19 cellular contexts compared by ENCODE assay signal in genomic region chr17:50169881-50170459, GRCh38. TPM values are rescaled to one million over a fixed set of nuclear protein-coding genes. Genes with fewer than 3 reads are reported as not detected.
A peak's percentile ranks its signal among the peaks of the same experiment; 100 is the strongest.
DNase-seq lines count a peak whose midpoint lies in the region; ATAC-seq and TF ChIP-seq lines count a peak whose summit lies in the region.
"Had no signal": no experiment of that assay in that cellular context is flagged by ENCODE, and none has a peak within 500 bp of the region (broad histone marks: within the 10 kb centered on the region; RNA-seq: fewer than 3 reads in every experiment).

No MANE protein-coding gene starts in this region.

- intact Hi-C loops in HCT116 (cut with micrococcal nuclease): loop anchor here (1.0 to 2.0 kb wide), 2 partner anchors 28 to 127 kb away; no protein-coding TSS in a partner anchor

- H3K4ac ChIP-seq in trophoblast cell (ENCODE audit: low read depth, low read length): no peak overlapping the region

- H3K23ac ChIP-seq in trophoblast cell (ENCODE audit: low read length): no peak overlapping the region

- 89% methylated on average over 3 of the region's 9 CpGs; no CpG with 5 or more reads in 1 of the 2 donors for WGBS in gastroesophageal sphincter (ENCODE audit: low coverage in 1 of 2), 2 donors
- no CpG with 5 or more reads among the region's 9 CpGs for WGBS in trophoblast cell (ENCODE audit: extremely low coverage, insufficient coverage, insufficient read length)
- WGBS in SK-N-SH (ENCODE audit: low lambda C conversion rate): 90% methylated on average over 5 of the region's 9 CpGs

- H3K4me1 ChIP-seq in HCT116 (ENCODE audit: control insufficient read depth in 1 of 2, insufficient read depth in 2 of 2, low read length in 2 of 2) (peaks cover 7 to 47% of the 10 kb centered on the region in 2 experiments), OCI-LY3 (ENCODE audit: low read length) (peaks cover 39% of the 10 kb centered on the region), gastroesophageal sphincter (peaks cover 0 to 79% (median 31%) of the 10 kb centered on the region in 3 donors), trophoblast cell (ENCODE audit: control insufficient read depth in 1 of 2, insufficient read depth in 2 of 2, low read length in 2 of 2) (peaks cover 5 to 8% of the 10 kb centered on the region in 2 experiments), SK-N-SH (ENCODE audit: control insufficient read depth in 1 of 2, insufficient read depth in 2 of 2, low read depth in 1 of 2, low read length in 1 of 2) (peaks cover 12 to 22% of the 10 kb centered on the region in 2 experiments)
- H3K4me1 ChIP-seq: body of pancreas, pancreas had no signal

- H3K79me2 ChIP-seq in HCT116 (ENCODE audit: insufficient read depth, low read length) (no peaks in the 10 kb centered on the region), OCI-LY3 (ENCODE audit: low read length) (no peaks in the 10 kb centered on the region), trophoblast cell (ENCODE audit: control insufficient read depth, insufficient read depth, low read length, poor library complexity) (no peaks in the 10 kb centered on the region), SK-N-SH (ENCODE audit: insufficient read depth) (no peaks in the 10 kb centered on the region)
- H3K79me2 ChIP-seq: hepatocyte had no signal

- H2BK120ac ChIP-seq in trophoblast cell (ENCODE audit: insufficient read depth, low read length, poor library complexity): no peak overlapping the region

- H4K20me1 ChIP-seq in HCT116 (ENCODE audit: insufficient read depth) (no peaks in the 10 kb centered on the region), OCI-LY3 (ENCODE audit: insufficient read depth, low read length) (no peaks in the 10 kb centered on the region), SK-N-SH (ENCODE audit: insufficient read depth) (no peaks in the 10 kb centered on the region)

- H3K18ac ChIP-seq in trophoblast cell (ENCODE audit: low read length): no peak overlapping the region

- RAD21 ChIA-PET in HCT116 (lab: Charles Lee; ENCODE audit: low non-redundant PET in 1 of 2, low total read pairs in 2 of 2, uncharacterized antibody in 2 of 2, unreplicated experiment in 2 of 2): interaction anchor here (0.5 to 2.9 kb wide), 13 partner anchors 9 to 128 kb away, joined by 3 to 26 read pairs (median 9); partner anchors contain the start of gene PDK2 (in 1 of the 2)

- no peak overlapping the region for H3K14ac ChIP-seq in trophoblast cell (ENCODE audit: low read length)

- no TSS peak for BruUV-seq in HCT116 (replicated peaks; lab: Mats Ljungman, UMichigan)

- H2AK5ac ChIP-seq in trophoblast cell (ENCODE audit: low read length): peak overlapping the region; percentile 75

- H3K36me3 ChIP-seq in HCT116 (ENCODE audit: control insufficient read depth in 1 of 2, insufficient read depth in 2 of 2, low read length in 2 of 2) (no peaks in the 10 kb centered on the region), OCI-LY3 (replicated peaks; ENCODE audit: low read depth, low read length) (no peaks in the 10 kb centered on the region), gastroesophageal sphincter (peaks cover 0 to 27% of the 10 kb centered on the region in 2 donors), trophoblast cell (ENCODE audit: control insufficient read depth in 1 of 2, insufficient read depth in 2 of 2, low read length in 2 of 2) (no peaks in the 10 kb centered on the region), SK-N-SH (replicated peaks in 1 of 2; ENCODE audit: control insufficient read depth in 1 of 2, insufficient read depth in 2 of 2, low read length in 1 of 2) (no peaks in the 10 kb centered on the region)
- H3K36me3 ChIP-seq: pancreas had no signal

- H3K9ac ChIP-seq in HCT116 (ENCODE audit: low read length) (no peak overlapping the region), OCI-LY3 (ENCODE audit: low read length) (no peak overlapping the region), trophoblast cell (ENCODE audit: low read length) (no peak overlapping the region), SK-N-SH (no peak overlapping the region)

- H3K27ac ChIP-seq in HCT116 (ENCODE audit: low read depth, low read length) (no peak overlapping the region), OCI-LY3 (ENCODE audit: low read length) (no peak overlapping the region), gastroesophageal sphincter (peak overlapping the region in 3 of 4 donors; percentile 31 to 90 (median 55)), trophoblast cell (ENCODE audit: low read depth, low read length) (no peak overlapping the region), SK-N-SH (ENCODE audit: low read depth in 2 of 2, low read length in 1 of 2) (no peak overlapping the region)
- H3K27ac ChIP-seq: body of pancreas, hepatocyte, pancreas, SJCRH30 had no signal

- no peak overlapping the region for H4K8ac ChIP-seq in trophoblast cell (ENCODE audit: low read depth, low read length)

- H3K79me1 ChIP-seq in trophoblast cell (ENCODE audit: low read length): peaks cover 2% of the 10 kb centered on the region

- H4K91ac ChIP-seq in trophoblast cell (ENCODE audit: low read depth, low read length): no peak overlapping the region

- H3K9me2 ChIP-seq in HCT116 (ENCODE audit: insufficient read depth) (no peaks in the 10 kb centered on the region), SK-N-SH (no peaks in the 10 kb centered on the region)

- no peak for DNase-seq in HCT116 (ENCODE audit: low read depth, low spot score)
- no peak for DNase-seq in trophoblast cell
- DNase-seq in GM20000 (ENCODE audit: low spot score): no peak
- no peak for DNase-seq in foreskin fibroblast
- no peak for DNase-seq in NCI-H446 treated with DMSO at 0.1 percent for 48 hours (lab: John Stamatoyannopoulos, UW)
- no peak for DNase-seq in SK-N-SH
- DNase-seq: GOT3, sigmoid colon had no signal

- no peak for ATAC-seq in HCT116
- ATAC-seq in gastroesophageal sphincter: no peak

- TF ChIP-seq EP300 in gastroesophageal sphincter (IDR thresholded peaks at IDR 0.05) (no peak), SK-N-SH (IDR thresholded peaks at IDR 0.05; ENCODE audit: borderline replicate concordance in 1 of 2, low read depth in 1 of 2, low read length in 1 of 2) (no peak)

- no peaks in the 10 kb centered on the region for H3K9me3 ChIP-seq in HCT116 (ENCODE audit: control insufficient read depth in 1 of 2, insufficient read depth in 1 of 2, low read depth in 1 of 2, low read length in 2 of 2)
- H3K9me3 ChIP-seq in OCI-LY3 (ENCODE audit: insufficient read depth, low read length): no peaks in the 10 kb centered on the region
- H3K9me3 ChIP-seq in gastroesophageal sphincter: no peaks in the 10 kb centered on the region
- no peaks in the 10 kb centered on the region for H3K9me3 ChIP-seq in trophoblast cell (ENCODE audit: insufficient read depth, low read depth, low read length)
- H3K9me3 ChIP-seq in SK-N-SH: no peaks in the 10 kb centered on the region
- H3K9me3 ChIP-seq: body of pancreas, pancreas, sigmoid colon, SJCRH30 had no signal

- no peak overlapping the region for H2BK12ac ChIP-seq in trophoblast cell (ENCODE audit: low read length)

- POLR2A ChIA-PET in HCT116 (lab: Charles Lee): interaction anchor here (0.9 to 1.1 kb wide), 4 partner anchors 8 to 30 kb away, joined by 3 to 13 read pairs (median 4); no protein-coding TSS in a partner anchor
- POLR2A ChIA-PET in SK-N-SH (lab: Yijun Ruan, JAX): interaction anchor here (1.1 kb wide), 1 partner anchor 8 kb away, joined by 5 read pairs; no protein-coding TSS in a partner anchor

- H3K4me2 ChIP-seq in HCT116 (ENCODE audit: low read length): peak overlapping the region; percentile 67
- H3K4me2 ChIP-seq in OCI-LY3 (ENCODE audit: low read length): 0 out of 2 replicates have a peak overlapping the region, but pooled peaks have one; percentile 86
- H3K4me2 ChIP-seq in trophoblast cell (ENCODE audit: low read length): no peak overlapping the region
- no peak overlapping the region for H3K4me2 ChIP-seq in SK-N-SH
- H3K4me2 ChIP-seq: hepatocyte had no signal

- TF ChIP-seq CTCF in HCT116 (IDR thresholded peaks at IDR 0.05 in 2 of 3, conservative IDR thresholded peaks at IDR 0.05 in 1 of 3; ENCODE audit: borderline replicate concordance in 1 of 3, insufficient read depth in 1 of 3, low read depth in 2 of 3, low read length in 2 of 3) (0 out of 6 replicates have a peak, but pooled peaks of 1 of the 3 experiments have one; percentile 1), OCI-LY3 (IDR thresholded peaks at IDR 0.05; ENCODE audit: low read depth, low read length) (no peak), gastroesophageal sphincter (IDR thresholded peaks at IDR 0.05) (no peak), GM20000 (IDR thresholded peaks at IDR 0.05; ENCODE audit: extremely low read depth, missing control alignments) (no peak), foreskin fibroblast (IDR thresholded peaks at IDR 0.05; ENCODE audit: low read depth, low read length) (no peak), SK-N-SH (IDR thresholded peaks at IDR 0.05) (no peak)

- TF ChIP-seq RAD21 in HCT116 (IDR thresholded peaks at IDR 0.05; ENCODE audit: low read depth) (no peak), SK-N-SH (IDR thresholded peaks at IDR 0.05; ENCODE audit: low read length) (no peak)

- H3F3A ChIP-seq in SK-N-SH (replicated peaks; ENCODE audit: insufficient read depth): peaks cover 18% of the 10 kb centered on the region

- H3K4me3 ChIP-seq in HCT116 (replicated peaks in 1 of 2; ENCODE audit: low read depth in 1 of 2, low read length in 2 of 2) (no peak overlapping the region), OCI-LY3 (ENCODE audit: low read length) (no peak overlapping the region), gastroesophageal sphincter (no peak overlapping the region), trophoblast cell (ENCODE audit: low read depth, low read length) (no peak overlapping the region), foreskin fibroblast (ENCODE audit: low read depth in 1 of 2, low read length in 2 of 2) (no peak overlapping the region), SK-N-SH (ENCODE audit: low read depth in 2 of 2, low read length in 1 of 2) (no peak overlapping the region)
- H3K4me3 ChIP-seq: body of pancreas, coronary artery, hepatocyte, pancreas, sigmoid colon, SJCRH30 had no signal

- TF ChIP-seq POLR2A in HCT116 (IDR thresholded peaks at IDR 0.05; ENCODE audit: borderline replicate concordance, extremely low read depth, insufficient read depth, insufficient read length) (no peak), gastroesophageal sphincter (IDR thresholded peaks at IDR 0.05) (no peak)

- H4K12ac ChIP-seq in trophoblast cell (ENCODE audit: low read depth, low read length): no peak overlapping the region

- no peak overlapping the region for H2BK5ac ChIP-seq in trophoblast cell (ENCODE audit: low read depth, low read length, poor library complexity)

- no peaks in the 10 kb centered on the region for H3K27me3 ChIP-seq in HCT116 (ENCODE audit: insufficient read depth, low read length)
- H3K27me3 ChIP-seq in OCI-LY3 (ENCODE audit: low read depth, low read length): no peaks in the 10 kb centered on the region
- H3K27me3 ChIP-seq in gastroesophageal sphincter: no peaks in the 10 kb centered on the region
- no peaks in the 10 kb centered on the region for H3K27me3 ChIP-seq in trophoblast cell (ENCODE audit: insufficient read depth, low read length)
- no peaks in the 10 kb centered on the region for H3K27me3 ChIP-seq in SK-N-SH (ENCODE audit: insufficient read depth)
- H3K27me3 ChIP-seq: body of pancreas, hepatocyte, pancreas, sigmoid colon, SJCRH30 had no signal

- CTCF ChIA-PET in HCT116 (lab: Charles Lee) (interaction anchor here (0.6 to 4.2 kb wide), 26 partner anchors 8 to 179 kb away, joined by 3 to 59 read pairs (median 5); partner anchors contain the start of genes COL1A1, PDK2 and TMEM92), SK-N-SH (lab: Yijun Ruan, JAX) (interaction anchor here (0.6 to 17.0 kb wide), 58 partner anchors 8 to 413 kb away, joined by 3 to 517 read pairs (median 5); partner anchors contain the start of genes COL1A1, PDK2, PPP1R9B and RSAD1)

- H2AFZ ChIP-seq in HCT116 (ENCODE audit: low read depth, low read length, poor library complexity, severe bottlenecking): peak overlapping the region; percentile 45
- no peak overlapping the region for H2AFZ ChIP-seq in OCI-LY3 (ENCODE audit: low read depth, low read length)
- no peak overlapping the region for H2AFZ ChIP-seq in trophoblast cell (ENCODE audit: insufficient read depth, low read length, poor library complexity)
- H2AFZ ChIP-seq in SK-N-SH (ENCODE audit: low read depth): no peak overlapping the region
- H2AFZ ChIP-seq: hepatocyte had no signal

RNA-seq across cellular contexts. Expression of gene SGCA, which starts 4.2 kb away (rescaled TPM):
- total RNA-seq in HCT116 (2021; ENCODE audit: unreplicated experiment): 0.37 TPM
- polyA plus RNA-seq in HCT116 (2012): 0.21 and 0.56 TPM in 2 replicates
- total RNA-seq in gastroesophageal sphincter: 100 to 1,000 TPM in 2 of 4 donors, 10 to 100 TPM in 2; 58.1 to 145 (median 93.4) TPM
- not detected in 2 replicates for polyA plus RNA-seq in trophoblast cell (2013)
- 0.29 TPM in 1 of 2 replicates, not detected in the other for polyA plus RNA-seq in SK-N-SH (2012; rRNA removed)
- 0.04 and 0.07 TPM in 2 replicates for polyA plus RNA-seq in SK-N-SH (2012; cell fraction: cytosol; rRNA removed)
- 0.11 and 0.15 TPM in 2 replicates for polyA plus RNA-seq in SK-N-SH (2012; cell fraction: nucleus; rRNA removed)
- total RNA-seq: CD4-positive, CD25-positive, alpha-beta regulatory T cell; HT-29; lung microvascular endothelial cell had no signal
- polyA plus RNA-seq: CD4-positive, CD25-positive, alpha-beta regulatory T cell had no signal

RNA-seq across cellular contexts. Expression of gene PPP1R9B, which starts 19.5 kb away (rescaled TPM):
- 112 TPM for total RNA-seq in HCT116 (2021; ENCODE audit: unreplicated experiment)
- polyA plus RNA-seq in HCT116 (2012): 65.7 and 68.5 TPM in 2 replicates
- total RNA-seq in gastroesophageal sphincter: 10 to 100 TPM; 23.3 to 38.1 (median 30.8) TPM
- 23.2 and 23.4 TPM in 2 replicates for polyA plus RNA-seq in trophoblast cell (2013)
- polyA plus RNA-seq in SK-N-SH (2012; rRNA removed): 26.9 and 35.2 TPM in 2 replicates
- polyA plus RNA-seq in SK-N-SH (2012; cell fraction: cytosol; rRNA removed): 19.8 and 24.9 TPM in 2 replicates
- polyA plus RNA-seq in SK-N-SH (2012; cell fraction: nucleus; rRNA removed): 65.0 and 65.1 TPM in 2 replicates

RNA-seq across cellular contexts. Expression of gene COL1A1, which starts 31.5 kb away (rescaled TPM):
- total RNA-seq in HCT116 (2021; ENCODE audit: unreplicated experiment) (33.6 TPM), gastroesophageal sphincter (10 to 100 TPM; 14.6 to 92.9 (median 69.7) TPM)
- polyA plus RNA-seq in HCT116 (2012): 22.1 and 42.6 TPM in 2 replicates
- 548 and 582 TPM in 2 replicates for polyA plus RNA-seq in trophoblast cell (2013)
- 265 and 1,461 TPM in 2 replicates for polyA plus RNA-seq in SK-N-SH (2012; rRNA removed)
- 757 and 1,045 TPM in 2 replicates for polyA plus RNA-seq in SK-N-SH (2012; cell fraction: cytosol; rRNA removed)
- polyA plus RNA-seq in SK-N-SH (2012; cell fraction: nucleus; rRNA removed): 2,732 and 4,628 TPM in 2 replicates
- total RNA-seq: OCI-LY7 had no signal
- polyA plus RNA-seq: CD4-positive, CD25-positive, alpha-beta regulatory T cell had no signal

RNA-seq across cellular contexts. Expression of gene SAMD14, which starts 40.0 kb away (rescaled TPM):
- total RNA-seq in HCT116 (2021; ENCODE audit: unreplicated experiment) (1.5 TPM), gastroesophageal sphincter (1 to 10 TPM; 1.3 to 2.8 (median 2.3) TPM)
- 0.74 and 0.79 TPM in 2 replicates for polyA plus RNA-seq in HCT116 (2012)
- 6.9 and 7.4 TPM in 2 replicates for polyA plus RNA-seq in trophoblast cell (2013)
- polyA plus RNA-seq in SK-N-SH (2012; rRNA removed): 2.8 and 3.4 TPM in 2 replicates
- 1.2 and 2.0 TPM in 2 replicates for polyA plus RNA-seq in SK-N-SH (2012; cell fraction: cytosol; rRNA removed)
- polyA plus RNA-seq in SK-N-SH (2012; cell fraction: nucleus; rRNA removed): 12.4 and 16.5 TPM in 2 replicates
- total RNA-seq: body of pancreas had no signal

Comparison
In these comparisons a context has a peak if more than half of its experiments do, and no peak if none do; other contexts are left out.
1. H3K27ac ChIP-seq: peak in gastroesophageal sphincter (3 of 4); none in HCT116 (single experiment), OCI-LY3 (single experiment), trophoblast cell (single experiment) and SK-N-SH (0 of 2).
2. H3K4me2 ChIP-seq: peak in HCT116 (single experiment) and OCI-LY3 (single experiment); none in trophoblast cell (single experiment) and SK-N-SH (single experiment).
3. RNA of gene SGCA, which starts 4.2 kb away (total RNA-seq): 58.1 to 145 TPM in gastroesophageal sphincter; 0.37 TPM in HCT116 (single experiment); every median in the first group is over 10 times any median in the second.